In genomic region chr1:57164584-57164983, GRCh38 we compare ENCODE assay signal across 24 cellular contexts.
A peak's percentile ranks its signal among the peaks of the same experiment; 100 is the strongest.
DNase-seq lines count a peak whose midpoint lies in the region; ATAC-seq and TF ChIP-seq lines count a peak whose summit lies in the region.
"Had no signal": no experiment of that assay in that cellular context is flagged by ENCODE, and none has a peak within 500 bp of the region (broad histone marks: within the 10 kb centered on the region; RNA-seq: fewer than 3 reads in every experiment).

No MANE protein-coding gene starts in this region.

- no peak overlapping the region for H3K23ac ChIP-seq in mesenchymal stem cell (ENCODE audit: low read length in 2 of 2)

- H4K8ac ChIP-seq in mesenchymal stem cell (ENCODE audit: low read length), result no peak overlapping the region

- no peak overlapping the region for H3K27ac Mint-ChIP-seq in stimulated activated memory B cell treated with anti-CD40 and anti-IgM and Interleukin-4, amounts not matched to agents 10 μg/mL and 1 μg/mL and 100 μg/mL, for 72 hours
- no peak overlapping the region for H3K27ac Mint-ChIP-seq in natural killer cell treated with Interleukin-12 subunit alpha and Interleukin-12 subunit beta and Interleukin-15 and Interleukin-18, amount 100 ng/mL, for 72 hours
- H3K27ac Mint-ChIP-seq: CD8-positive, alpha-beta T cell; T-cell; T-helper 2 cell treated with Interferon-gamma antibody and Interleukin-4, amounts not matched to agents 5 μg/mL and 100 μg/mL, for 36 hours had no signal

- no peaks in the 10 kb centered on the region for H4K20me1 ChIP-seq in BLaER1

- H3K36me3 ChIP-seq in BLaER1 (no peaks in the 10 kb centered on the region), mesenchymal stem cell (ENCODE audit: control insufficient read depth in 1 of 2, insufficient read depth in 2 of 2, low read depth in 1 of 2, low read length in 2 of 2) (no peaks in the 10 kb centered on the region), ovary (no peaks in the 10 kb centered on the region)
- H3K36me3 ChIP-seq: HAP-1 had no signal

- no peak for TF ChIP-seq CTCF in ovary (IDR thresholded peaks at IDR 0.05)

- no peak overlapping the region for H3K27ac ChIP-seq in BLaER1
- H3K27ac ChIP-seq in mesenchymal stem cell (ENCODE audit: low read length, poor library complexity, severe bottlenecking), result no peak overlapping the region
- H3K27ac ChIP-seq in ovary, result no peak overlapping the region
- H3K27ac ChIP-seq: HL-60 had no signal

- ATAC-seq in GM21529 (IDR thresholded peaks at IDR 0.05; ENCODE audit: unreplicated experiment), result peak; percentile 50
- peak; percentile 41 for ATAC-seq in HG03159 (IDR thresholded peaks at IDR 0.05; ENCODE audit: unreplicated experiment)
- peak; percentile 38 for ATAC-seq in stimulated activated memory B cell treated with anti-CD40 and anti-IgM and Interleukin-4, amounts not matched to agents 10 μg/mL and 1 μg/mL and 100 μg/mL, for 72 hours
- ATAC-seq in natural killer cell treated with Interleukin-12 subunit alpha and Interleukin-12 subunit beta and Interleukin-15 and Interleukin-18, amount 100 ng/mL, for 72 hours, result no peak
- ATAC-seq: CD8-positive, alpha-beta T cell; HepG2; Panc1; T-cell had no signal

- no peak overlapping the region for H2BK15ac ChIP-seq in mesenchymal stem cell (ENCODE audit: low read depth, poor library complexity, severe bottlenecking)

- intact Hi-C loops in ovary (cut with DNase I), result no loop called here

- no peak overlapping the region for H2BK12ac ChIP-seq in mesenchymal stem cell (ENCODE audit: low read length in 2 of 2)

- H3K27me3 ChIP-seq in BLaER1, result no peaks in the 10 kb centered on the region
- no peaks in the 10 kb centered on the region for H3K27me3 ChIP-seq in mesenchymal stem cell (ENCODE audit: control insufficient read depth in 1 of 2, insufficient read depth in 1 of 2, low read length in 2 of 2)
- H3K27me3 ChIP-seq in ovary, result no peaks in the 10 kb centered on the region

- no peak overlapping the region for H3K4ac ChIP-seq in mesenchymal stem cell (ENCODE audit: low read depth in 1 of 2, low read length in 2 of 2)

- H2AK5ac ChIP-seq in mesenchymal stem cell (ENCODE audit: low read length, severe bottlenecking), result no peak overlapping the region

- no peak overlapping the region for H3K14ac ChIP-seq in mesenchymal stem cell (ENCODE audit: low read length in 2 of 2)

- H3K36me3 Mint-ChIP-seq in stimulated activated memory B cell treated with anti-CD40 and anti-IgM and Interleukin-4, amounts not matched to agents 10 μg/mL and 1 μg/mL and 100 μg/mL, for 72 hours, result no peaks in the 10 kb centered on the region
- no peaks in the 10 kb centered on the region for H3K36me3 Mint-ChIP-seq in natural killer cell treated with Interleukin-12 subunit alpha and Interleukin-12 subunit beta and Interleukin-15 and Interleukin-18, amount 100 ng/mL, for 72 hours
- H3K36me3 Mint-ChIP-seq: CD8-positive, alpha-beta T cell; T-cell had no signal

- no peak for TF ChIP-seq POLR2A in ovary (IDR thresholded peaks at IDR 0.05)

- H3K4me2 ChIP-seq in BLaER1 (peak overlapping the region; percentile 62), mesenchymal stem cell (ENCODE audit: low read length, poor library complexity, severe bottlenecking) (no peak overlapping the region)
- H3K4me2 ChIP-seq: SK-N-SH had no signal

- no peak overlapping the region for H2BK5ac ChIP-seq in mesenchymal stem cell (ENCODE audit: low read depth, low read length, poor library complexity, severe bottlenecking)

- H3K27me3 Mint-ChIP-seq in stimulated activated memory B cell treated with anti-CD40 and anti-IgM and Interleukin-4, amounts not matched to agents 10 μg/mL and 1 μg/mL and 100 μg/mL, for 72 hours, result peaks cover 3% of the 10 kb centered on the region
- peaks cover 14 to 25% of the 10 kb centered on the region in 2 donors for H3K27me3 Mint-ChIP-seq in natural killer cell treated with Interleukin-12 subunit alpha and Interleukin-12 subunit beta and Interleukin-15 and Interleukin-18, amount 100 ng/mL, for 72 hours

- no peak overlapping the region for H2BK120ac ChIP-seq in mesenchymal stem cell (ENCODE audit: low read depth, low read length)

- H3K79me1 ChIP-seq in mesenchymal stem cell (replicated peaks; ENCODE audit: low read length, poor library complexity, severe bottlenecking), result no peaks in the 10 kb centered on the region

- peaks cover 3% of the 10 kb centered on the region for H3K9me3 Mint-ChIP-seq in stimulated activated memory B cell treated with anti-CD40 and anti-IgM and Interleukin-4, amounts not matched to agents 10 μg/mL and 1 μg/mL and 100 μg/mL, for 72 hours
- no peaks in the 10 kb centered on the region for H3K9me3 Mint-ChIP-seq in natural killer cell treated with Interleukin-12 subunit alpha and Interleukin-12 subunit beta and Interleukin-15 and Interleukin-18, amount 100 ng/mL, for 72 hours
- H3K9me3 Mint-ChIP-seq: CD8-positive, alpha-beta T cell had no signal

- H4K91ac ChIP-seq in mesenchymal stem cell (ENCODE audit: low read length), result no peak overlapping the region

- WGBS in mesenchymal stem cell, result 89% methylated on average over 1 of the region's 1 CpG
- 94 to 100% (median 97%) methylated on average over 1 of the region's 1 CpG for WGBS in ovary, 3 donors

- H3K4me3 ChIP-seq in BLaER1, result no peak overlapping the region
- no peak overlapping the region for H3K4me3 ChIP-seq in mesenchymal stem cell (ENCODE audit: insufficient read depth in 1 of 2, low read depth in 1 of 2, low read length in 2 of 2)
- H3K4me3 ChIP-seq in ovary, result no peak overlapping the region
- H3K4me3 ChIP-seq: HAP-1 had no signal

- H3K9ac ChIP-seq in BLaER1 (no peak overlapping the region), mesenchymal stem cell (ENCODE audit: low read length) (no peak overlapping the region)
- H3K9ac ChIP-seq: SK-N-SH had no signal

- H3K4me3 Mint-ChIP-seq in stimulated activated memory B cell treated with anti-CD40 and anti-IgM and Interleukin-4, amounts not matched to agents 10 μg/mL and 1 μg/mL and 100 μg/mL, for 72 hours, result no peak overlapping the region
- H3K4me3 Mint-ChIP-seq in natural killer cell treated with Interleukin-12 subunit alpha and Interleukin-12 subunit beta and Interleukin-15 and Interleukin-18, amount 100 ng/mL, for 72 hours, result no peak overlapping the region
- H3K4me3 Mint-ChIP-seq: CD8-positive, alpha-beta T cell; T-cell; T-helper 2 cell treated with Interferon-gamma antibody and Interleukin-4, amounts not matched to agents 5 μg/mL and 100 μg/mL, for 36 hours had no signal

- no peak overlapping the region for H3K18ac ChIP-seq in mesenchymal stem cell (ENCODE audit: low read depth in 1 of 2, low read length in 2 of 2)

- H3K4me1 ChIP-seq in BLaER1, result peaks cover 30% of the 10 kb centered on the region
- H3K4me1 ChIP-seq in mesenchymal stem cell (ENCODE audit: control insufficient read depth, insufficient read depth, low read depth, low read length), result no peaks in the 10 kb centered on the region
- H3K4me1 ChIP-seq in ovary (ENCODE audit: insufficient read depth), result no peaks in the 10 kb centered on the region
- H3K4me1 ChIP-seq: HAP-1 had no signal

- H3K9me3 ChIP-seq in BLaER1 (no peaks in the 10 kb centered on the region), mesenchymal stem cell (ENCODE audit: control insufficient read depth, low read length) (no peaks in the 10 kb centered on the region), ovary (no peaks in the 10 kb centered on the region)
- H3K9me3 ChIP-seq: HAP-1, SK-N-SH had no signal

- DNase-seq in mesenchymal stem cell, result no peak
- no peak for DNase-seq in natural killer cell treated with Interleukin-12 subunit alpha and Interleukin-12 subunit beta and Interleukin-15 and Interleukin-18, amount 100 ng/mL, for 72 hours (ENCODE audit: low spot score)
- DNase-seq in ovary, result no peak
- DNase-seq: CD8-positive, alpha-beta T cell; DMS153; KBM-7; NCI-H1092; NCI-H1436; NCI-H1930; NCI-H2227 treated with DMSO at 0.1 percent for 48 hours; NCI-H510A; NCI-H774; SIG-M5; SK-N-SH; T-cell had no signal

- H3K4me1 Mint-ChIP-seq in stimulated activated memory B cell treated with anti-CD40 and anti-IgM and Interleukin-4, amounts not matched to agents 10 μg/mL and 1 μg/mL and 100 μg/mL, for 72 hours, result peaks cover 12% of the 10 kb centered on the region
- no peaks in the 10 kb centered on the region for H3K4me1 Mint-ChIP-seq in natural killer cell treated with Interleukin-12 subunit alpha and Interleukin-12 subunit beta and Interleukin-15 and Interleukin-18, amount 100 ng/mL, for 72 hours (ENCODE audit: low read depth in 2 of 2)
- H3K4me1 Mint-ChIP-seq: T-cell had no signal

- no peak overlapping the region for H2AFZ ChIP-seq in mesenchymal stem cell (ENCODE audit: low read depth, low read length)

- TF ChIP-seq EP300 in ovary (IDR thresholded peaks at IDR 0.05), result no peak

Comparison
In these comparisons a context has a peak if more than half of its experiments do, and no peak if none do; other contexts are left out.
1. ATAC-seq: peak in GM21529 (single experiment), HG03159 (single experiment) and stimulated activated memory B cell treated with anti-CD40 and anti-IgM and Interleukin-4, amounts not matched to agents 10 μg/mL and 1 μg/mL and 100 μg/mL, for 72 hours (single experiment); none in natural killer cell treated with Interleukin-12 subunit alpha and Interleukin-12 subunit beta and Interleukin-15 and Interleukin-18, amount 100 ng/mL, for 72 hours (0 of 2).